20 cellular contexts compared by ENCODE assay signal in genomic region chr18:40911582-40912254, GRCh38.
DNase-seq lines count a peak whose midpoint lies in the region; ATAC-seq and TF ChIP-seq lines count a peak whose summit lies in the region.
"Had no signal": no experiment of that assay in that cellular context is flagged by ENCODE, and none has a peak within 500 bp of the region (broad histone marks: within the 10 kb centered on the region; RNA-seq: fewer than 3 reads in every experiment).

No MANE protein-coding gene starts in this region.

- TF ChIP-seq CTCF in PC-3 (conservative IDR thresholded peaks at IDR 0.05; ENCODE audit: low read depth, low read length): no peak

- intact Hi-C loops in PC-3 (cut with micrococcal nuclease): loop anchor here (2.0 kb wide), 1 partner anchor 37 kb away; no protein-coding TSS in a partner anchor

- POLR2A ChIA-PET in PC-3 (lab: Charles Lee; ENCODE audit: unreplicated experiment): no interaction called here

- peaks cover 15% of the 10 kb centered on the region for H3K4me1 ChIP-seq in PC-3 (ENCODE audit: insufficient read depth, low read length)
- no peaks in the 10 kb centered on the region for H3K4me1 ChIP-seq in mesodermal cell (ENCODE audit: control insufficient read depth, insufficient read depth, low read length, poor library complexity, severe bottlenecking)
- H3K4me1 ChIP-seq: BLaER1 treated with 17β-estradiol and CSF1 and Interleukin-3, amounts not matched to agents 10 nM and 100 nM had no signal

- BruUV-seq in PC-3 (replicated peaks; lab: Mats Ljungman, UMichigan): no TSS peak

- peak overlapping the region; percentile 93 for H3K27ac ChIP-seq in PC-3 (ENCODE audit: low read length)
- H3K27ac ChIP-seq in mesodermal cell (ENCODE audit: low read depth, low read length, severe bottlenecking): peak overlapping the region; percentile 33
- H3K27ac ChIP-seq: BLaER1 treated with 17β-estradiol and CSF1 and Interleukin-3, amounts not matched to agents 10 nM and 100 nM; RWPE1 had no signal

- H4K20me1 ChIP-seq in PC-3 (ENCODE audit: low read length): no peaks in the 10 kb centered on the region
- H4K20me1 ChIP-seq: BLaER1 treated with 17β-estradiol and CSF1 and Interleukin-3, amounts not matched to agents 10 nM and 100 nM had no signal

- no peak overlapping the region for H3K4me3 ChIP-seq in PC-3 (ENCODE audit: low read length)
- H3K4me3 ChIP-seq in mesodermal cell (ENCODE audit: extremely low read depth, insufficient read depth, low read length, poor library complexity, severe bottlenecking): no peak overlapping the region
- H3K4me3 ChIP-seq: BLaER1 treated with 17β-estradiol and CSF1 and Interleukin-3, amounts not matched to agents 10 nM and 100 nM had no signal

- no peaks in the 10 kb centered on the region for H3K9me3 ChIP-seq in PC-3 (ENCODE audit: low read length)
- H3K9me3 ChIP-seq in mesodermal cell (ENCODE audit: control insufficient read depth, low read length): no peaks in the 10 kb centered on the region
- H3K9me3 ChIP-seq: BLaER1 treated with 17β-estradiol and CSF1 and Interleukin-3, amounts not matched to agents 10 nM and 100 nM had no signal

- H3K36me3 ChIP-seq in PC-3 (ENCODE audit: low read depth, low read length): no peaks in the 10 kb centered on the region
- no peaks in the 10 kb centered on the region for H3K36me3 ChIP-seq in mesodermal cell (ENCODE audit: control insufficient read depth, insufficient read depth, low read length)
- H3K36me3 ChIP-seq: BLaER1 treated with 17β-estradiol and CSF1 and Interleukin-3, amounts not matched to agents 10 nM and 100 nM had no signal

- H3K4me2 ChIP-seq in PC-3 (ENCODE audit: low read length): peak overlapping the region; percentile 44
- H3K4me2 ChIP-seq: BLaER1 treated with 17β-estradiol and CSF1 and Interleukin-3, amounts not matched to agents 10 nM and 100 nM had no signal

- H3F3A ChIP-seq in PC-3 (ENCODE audit: low read length, unreplicated experiment): no peaks in the 10 kb centered on the region

- 0 out of 2 replicates have a peak overlapping the region, but pooled peaks have one; percentile 22 for H2AFZ ChIP-seq in PC-3 (ENCODE audit: low read length)

- no peaks in the 10 kb centered on the region for H3K79me2 ChIP-seq in PC-3 (ENCODE audit: low read length)

- CTCF ChIA-PET in PC-3 (lab: Charles Lee): no interaction called here

- DNase-seq in ELR (ENCODE audit: low read depth) (peak; percentile 66), PC-3 (peak; percentile 34), dedifferentiated amniotic fluid mesenchymal stem cell (ENCODE audit: extremely low spot score) (peak; percentile 49), pons (ENCODE audit: low spot score) (no peak), NCI-H345 (lab: John Stamatoyannopoulos, UW) (no peak)
- no peak for DNase-seq in stimulated activated naive CD4-positive, alpha-beta T cell (lab: John Stamatoyannopoulos, UW)
- DNase-seq: activated CD4-positive, alpha-beta memory T cell treated with anti-CD3 and anti-CD28 coated beads, Interleukin-2, amount 10 ng/mL, durations not matched to agents 7 days and 5 days; activated T-cell treated with anti-CD3 and anti-CD28 coated beads, Interleukin-2, amount 50 U/mL, for 4 hours; central memory CD4-positive, alpha-beta T cell; DMS79 treated with DMSO at 0.1 percent for 48 hours; endodermal cell; head of caudate nucleus; NCI-H1092 treated with DMSO at 0.1 percent for 48 hours; NCI-H2107; trophoblast cell had no signal

- peak overlapping the region; percentile 66 for H3K9ac ChIP-seq in PC-3 (ENCODE audit: low read length)
- H3K9ac ChIP-seq: BLaER1 treated with 17β-estradiol and CSF1 and Interleukin-3, amounts not matched to agents 10 nM and 100 nM had no signal

- H3K27me3 ChIP-seq in PC-3 (ENCODE audit: low read length): no peaks in the 10 kb centered on the region
- H3K27me3 ChIP-seq: BLaER1 treated with 17β-estradiol and CSF1 and Interleukin-3, amounts not matched to agents 10 nM and 100 nM had no signal

- WGBS in mesodermal cell (ENCODE audit: insufficient coverage in 2 of 2), 2 experiments: 88% methylated on average over 2 of the region's 4 CpGs; no CpG with 5 or more reads in 1 of the 2 experiments

- ATAC-seq in PC-3 (peak; percentile 87), GM21526 (IDR thresholded peaks at IDR 0.05; ENCODE audit: low FRiP score, unreplicated experiment) (no peak)
- ATAC-seq: activated naive CD4-positive, alpha-beta T cell treated with anti-CD3 and anti-CD28 coated beads, Interleukin-2, amount 50 U/mL, for 72 hours; activated T-cell treated with anti-CD3 and anti-CD28 coated beads, Interleukin-2, amount 50 U/mL, for 4 hours had no signal

- H3K9me2 ChIP-seq in PC-3 (replicated peaks; ENCODE audit: low read length): no peaks in the 10 kb centered on the region

Comparison
In these comparisons a context has a peak if more than half of its experiments do, and no peak if none do; other contexts are left out.
1. DNase-seq: peak in ELR (single experiment), PC-3 (single experiment) and dedifferentiated amniotic fluid mesenchymal stem cell (single experiment); none in pons (single experiment), stimulated activated naive CD4-positive, alpha-beta T cell (0 of 6) and NCI-H345 (single experiment).